Comparison of ENCODE assay signal across 21 cellular contexts in genomic region chr6:88251261-88251660, GRCh38.
"Had no signal": no experiment of that assay in that cellular context is flagged by ENCODE, and none has a peak within 500 bp of the region (broad histone marks: within the 10 kb centered on the region; RNA-seq: fewer than 3 reads in every experiment).

No MANE protein-coding gene starts in this region.

- H3K4me1 Mint-ChIP-seq: activated CD4-positive, alpha-beta memory T cell treated with anti-CD3 and anti-CD28 coated beads, Interleukin-2, amount 10 ng/mL, durations not matched to agents 7 days and 5 days; activated naive CD4-positive, alpha-beta T cell treated with anti-CD3 and anti-CD28 coated beads, Interleukin-2, amount 10 ng/mL, durations not matched to agents 7 days and 5 days; naive thymus-derived CD4-positive, alpha-beta T cell had no signal

- H3K4me1 ChIP-seq: heart right ventricle, testis, uterus had no signal

- H3K27ac Mint-ChIP-seq: activated CD4-positive, alpha-beta memory T cell treated with anti-CD3 and anti-CD28 coated beads, Interleukin-2, amount 10 ng/mL, durations not matched to agents 7 days and 5 days; activated naive CD4-positive, alpha-beta T cell treated with anti-CD3 and anti-CD28 coated beads, Interleukin-2, amount 10 ng/mL, durations not matched to agents 7 days and 5 days; naive thymus-derived CD4-positive, alpha-beta T cell had no signal

- H3K27me3 Mint-ChIP-seq: activated CD4-positive, alpha-beta memory T cell treated with anti-CD3 and anti-CD28 coated beads, Interleukin-2, amount 10 ng/mL, durations not matched to agents 7 days and 5 days; activated naive CD4-positive, alpha-beta T cell treated with anti-CD3 and anti-CD28 coated beads, Interleukin-2, amount 10 ng/mL, durations not matched to agents 7 days and 5 days had no signal

- H3K27ac ChIP-seq: cardiac muscle cell, heart right ventricle, testis, uterus had no signal

- H3K27me3 ChIP-seq: cardiac muscle cell, testis, uterus had no signal

- DNase-seq: activated CD4-positive, alpha-beta memory T cell treated with anti-CD3 and anti-CD28 coated beads, Interleukin-2, amount 10 ng/mL, durations not matched to agents 7 days and 5 days; activated CD4-positive, alpha-beta T cell treated with anti-CD3 and anti-CD28 coated beads for 48 hours; activated effector memory CD4-positive, alpha-beta T cell treated with anti-CD3 and anti-CD28 coated beads, Interleukin-2, amount 50 U/mL, for 16 hours; activated naive CD4-positive, alpha-beta T cell treated with anti-CD3 and anti-CD28 coated beads, Interleukin-2, amount 10 ng/mL, durations not matched to agents 7 days and 5 days; activated T-cell treated with anti-CD3 and anti-CD28 coated beads for 4 hours; cortex of kidney; heart right ventricle; naive thymus-derived CD4-positive, alpha-beta T cell; posterior cingulate gyrus; small intestine; stimulated activated CD4-positive, alpha-beta T cell treated with anti-CD3 and anti-CD28 coated beads, Interleukin-2, amount 100 ng/mL, for 24 hours; stimulated activated CD8-positive, alpha-beta memory T cell treated with anti-CD3 and anti-CD28 coated beads, Interleukin-4, amount 100 ng/mL, for 48 hours; stimulated activated naive CD4-positive, alpha-beta T cell; testis; trophoblast cell; uterus had no signal

- H3K36me3 ChIP-seq: cardiac muscle cell, heart right ventricle, uterus had no signal

- H3K4me3 Mint-ChIP-seq: activated CD4-positive, alpha-beta memory T cell treated with anti-CD3 and anti-CD28 coated beads, Interleukin-2, amount 10 ng/mL, durations not matched to agents 7 days and 5 days; activated naive CD4-positive, alpha-beta T cell treated with anti-CD3 and anti-CD28 coated beads, Interleukin-2, amount 10 ng/mL, durations not matched to agents 7 days and 5 days; naive thymus-derived CD4-positive, alpha-beta T cell; neural crest cell had no signal

- H3K36me3 Mint-ChIP-seq: activated naive CD4-positive, alpha-beta T cell treated with anti-CD3 and anti-CD28 coated beads, Interleukin-2, amount 10 ng/mL, durations not matched to agents 7 days and 5 days had no signal

- H3K4me3 ChIP-seq: cardiac muscle cell, heart right ventricle, lung, testis, uterus had no signal

- ATAC-seq: heart right ventricle; left lobe of liver; naive thymus-derived CD4-positive, alpha-beta T cell; sciatic nerve had no signal
